ENCODE assay signal across 1 cellular context in genomic region chr2:46648141-46648742, GRCh38.
TF ChIP-seq lines count a peak whose summit lies in the region.

No MANE protein-coding gene starts in this region.

TF ChIP-seq in A549, 52 proteins besides CTCF, POLR2A, EP300 and RAD21 (continued from another document):
- TF ChIP-seq E2F6 (IDR thresholded peaks at IDR 0.05; ENCODE audit: borderline replicate concordance, low read depth), result peak; percentile 25; the same call in 1 of the 2 replicates
- peak; percentile 98 for TF ChIP-seq JUNB (IDR thresholded peaks at IDR 0.05)
- 0 out of 2 replicates have a peak, but pooled peaks have one; percentile 17 for TF ChIP-seq NFE2L2 (conservative IDR thresholded peaks at IDR 0.05; ENCODE audit: low read length)
- peak; percentile 93 for TF ChIP-seq PBX3 (IDR thresholded peaks at IDR 0.05)
- peak; percentile 1; the same call in 1 of the 2 replicates for TF ChIP-seq HOXB5 (CRISPR knock-in tag; IDR thresholded peaks at IDR 0.05)
- TF ChIP-seq HES2 (IDR thresholded peaks at IDR 0.05), result peak; percentile 97
- peak; percentile 98 for TF ChIP-seq BCL3 (IDR thresholded peaks at IDR 0.05)
- TF ChIP-seq RARB (CRISPR knock-in tag; IDR thresholded peaks at IDR 0.05), result peak; percentile 77; the same call in 1 of the 2 replicates
- peak; percentile 5; the same call in 1 of the 2 replicates for TF ChIP-seq FOXS1 (CRISPR knock-in tag; IDR thresholded peaks at IDR 0.05)
- 0 out of 2 replicates have a peak, but pooled peaks have one; percentile 17 for TF ChIP-seq ATOH8 (CRISPR knock-in tag; IDR thresholded peaks at IDR 0.05; ENCODE audit: low read depth)
- TF ChIP-seq CBX8 (IDR thresholded peaks at IDR 0.05), result no peak
- TF ChIP-seq FOSB (CRISPR knock-in tag; IDR thresholded peaks at IDR 0.05), result no peak
- peak; percentile 99 for TF ChIP-seq GATA3 (IDR thresholded peaks at IDR 0.05; ENCODE audit: borderline replicate concordance)
- peak; percentile 100 for TF ChIP-seq JUN (IDR thresholded peaks at IDR 0.05)
- TF ChIP-seq ZFP36 (IDR thresholded peaks at IDR 0.05; ENCODE audit: borderline replicate concordance, partially characterized antibody), result peak; percentile 24
- TF ChIP-seq MAFK (IDR thresholded peaks at IDR 0.05; ENCODE audit: partially characterized antibody), result peak; percentile 81
- TF ChIP-seq CEBPB (IDR thresholded peaks at IDR 0.05), result peak; percentile 100
- TF ChIP-seq MAX (IDR thresholded peaks at IDR 0.05), result peak; percentile 88
- peak; percentile 64 for TF ChIP-seq SMC3 (IDR thresholded peaks at IDR 0.05)
- no peak for TF ChIP-seq HEYL (CRISPR knock-in tag; IDR thresholded peaks at IDR 0.05)
- no peak for TF ChIP-seq RNF2 (IDR thresholded peaks at IDR 0.05; ENCODE audit: borderline replicate concordance, low read depth)
